ENCODE assay signal across 16 cellular contexts in genomic region chr7:96198047-96198636, GRCh38.
A peak's percentile ranks its signal among the peaks of the same experiment; 100 is the strongest.
DNase-seq lines count a peak whose midpoint lies in the region; TF ChIP-seq lines count a peak whose summit lies in the region.
"Had no signal": no experiment of that assay in that cellular context is flagged by ENCODE, and none has a peak within 500 bp of the region (broad histone marks: within the 10 kb centered on the region; RNA-seq: fewer than 3 reads in every experiment).

No MANE protein-coding gene starts in this region.

- no peaks in the 10 kb centered on the region for H3K9me3 Mint-ChIP-seq in activated T-cell treated with anti-CD3 and anti-CD28 coated beads, Interleukin-2, amount 50 U/mL, for 24 hours
- H3K9me3 Mint-ChIP-seq: HFFc6 had no signal

- no peak overlapping the region for H3K4me3 ChIP-seq in astrocyte of the cerebellum (ENCODE audit: low read depth, low read length)
- H3K4me3 ChIP-seq: SJCRH30 had no signal

- no peak overlapping the region for H3K4me3 Mint-ChIP-seq in activated T-cell treated with anti-CD3 and anti-CD28 coated beads, Interleukin-2, amount 50 U/mL, for 24 hours
- H3K4me3 Mint-ChIP-seq: HFFc6 had no signal

- H3K36me3 Mint-ChIP-seq in activated T-cell treated with anti-CD3 and anti-CD28 coated beads, Interleukin-2, amount 50 U/mL, for 24 hours (ENCODE audit: low read depth): peaks cover 9% of the 10 kb centered on the region

- no peaks in the 10 kb centered on the region for H3K27me3 Mint-ChIP-seq in activated T-cell treated with anti-CD3 and anti-CD28 coated beads, Interleukin-2, amount 50 U/mL, for 24 hours

- DNase-seq in activated T-cell treated with anti-CD3 and anti-CD28 coated beads, Interleukin-2, amount 50 U/mL, for 24 hours: no peak
- no peak for DNase-seq in activated T-cell treated with anti-CD3 and anti-CD28 coated beads for 4 hours
- DNase-seq in NCI-H146 (lab: John Stamatoyannopoulos, UW): peak; percentile 61
- peak; percentile 68 for DNase-seq in astrocyte of the cerebellum (ENCODE audit: low read depth)
- peak; percentile 29 for DNase-seq in pons (ENCODE audit: low spot score)
- no peak for DNase-seq in NCI-H524 (lab: John Stamatoyannopoulos, UW)
- no peak for DNase-seq in NCI-H524 treated with DMSO at 0.1 percent for 48 hours (lab: John Stamatoyannopoulos, UW)
- DNase-seq: DND-41; HFFc6; MM.1S; NCI-H1092 treated with DMSO at 0.1 percent for 48 hours; NCI-H1930; NK-92 treated with Interleukin-12 subunit alpha and Interleukin-12 subunit beta, amount 100 ng/mL, for 24 hours; OCI-M1; RPMI8226; SJCRH30 had no signal

- peaks cover 1% of the 10 kb centered on the region for H3K4me1 Mint-ChIP-seq in activated T-cell treated with anti-CD3 and anti-CD28 coated beads, Interleukin-2, amount 50 U/mL, for 24 hours (ENCODE audit: low read depth)

- in situ Hi-C loops in astrocyte of the cerebellum (cut with HindIII; ENCODE audit: low sequenced_read_pairs): no loop called here

- H3K27ac Mint-ChIP-seq in activated T-cell treated with anti-CD3 and anti-CD28 coated beads, Interleukin-2, amount 50 U/mL, for 24 hours: peak overlapping the region; percentile 2
- H3K27ac Mint-ChIP-seq: HFFc6 had no signal

- TF ChIP-seq CTCF in astrocyte of the cerebellum (IDR thresholded peaks at IDR 0.05; ENCODE audit: low read depth, low read length, missing control alignments): no peak

Comparison
In these comparisons a context has a peak if more than half of its experiments do, and no peak if none do; other contexts are left out.
1. DNase-seq: peak in NCI-H146 (single experiment), astrocyte of the cerebellum (single experiment) and pons (single experiment); none in activated T-cell treated with anti-CD3 and anti-CD28 coated beads, Interleukin-2, amount 50 U/mL, for 24 hours (single experiment), activated T-cell treated with anti-CD3 and anti-CD28 coated beads for 4 hours (single experiment), NCI-H524 (0 of 2) and NCI-H524 treated with DMSO at 0.1 percent for 48 hours (single experiment).